ENCODE assay signal across 29 cellular contexts in genomic region chr12:45623221-45623620, GRCh38.
"Had no signal": no experiment of that assay in that cellular context is flagged by ENCODE, and none has a peak within 500 bp of the region (broad histone marks: within the 10 kb centered on the region; RNA-seq: fewer than 3 reads in every experiment).

No MANE protein-coding gene starts in this region.

- H3K4me3 ChIP-seq: adrenal gland, breast epithelium, cardiac muscle cell, colonic mucosa, esophagus squamous epithelium had no signal

- H3K9me3 Mint-ChIP-seq: activated CD8-positive, alpha-beta T cell treated with anti-CD3 and anti-CD28 coated beads for 36 hours; activated naive CD4-positive, alpha-beta T cell treated with anti-CD3 and anti-CD28 coated beads for 36 hours; activated naive CD8-positive, alpha-beta T cell treated with anti-CD3 and anti-CD28 coated beads, Interleukin-2, amount 50 U/mL, for 24 hours; activated T-cell treated with anti-CD3 and anti-CD28 coated beads, Interleukin-2, amount 50 U/mL, for 4 hours; activated T-helper 17 cell treated with anti-CD3 and anti-CD28 coated beads, Interleukin-2, amount 50 U/mL, for 72 hours had no signal

- H3K4me1 ChIP-seq: adrenal gland, breast epithelium, colonic mucosa, esophagus squamous epithelium had no signal

- DNase-seq: activated CD4-positive, alpha-beta T cell treated with anti-CD3 and anti-CD28 coated beads for 48 hours; activated CD4-positive, alpha-beta T cell treated with anti-CD3 and anti-CD28 coated beads, Interleukin-2, amount 50 U/mL, for 1 hour; activated CD4-positive, alpha-beta T cell treated with anti-CD3 and anti-CD28 coated beads, Interleukin-2, amount 50 U/mL, for 48 hours; activated CD8-positive, alpha-beta memory T cell treated with anti-CD3 and anti-CD28 coated beads for 24 hours; activated CD8-positive, alpha-beta T cell treated with anti-CD3 and anti-CD28 coated beads for 36 hours; activated effector memory CD4-positive, alpha-beta T cell treated with Interleukin-2 at 50 U/mL for 16 hours; activated gamma-delta T cell treated with Interleukin-2 at 50 U/mL for 16 hours; activated naive CD4-positive, alpha-beta T cell treated with anti-CD3 and anti-CD28 coated beads for 36 hours; activated naive CD8-positive, alpha-beta T cell treated with anti-CD3 and anti-CD28 coated beads for 36 hours; activated naive CD8-positive, alpha-beta T cell treated with anti-CD3 and anti-CD28 coated beads, Interleukin-2, amount 50 U/mL, for 24 hours; activated T-cell treated with anti-CD3 and anti-CD28 coated beads, Interleukin-2, amount 50 U/mL, for 4 hours; adrenal gland; amygdala; aorta; central memory CD4-positive, alpha-beta T cell; cerebellar nuclear complex; colonic mucosa; effector CD8-positive, alpha-beta T cell; esophagus squamous epithelium; foreskin melanocyte; T-helper 2 cell had no signal

- H3K9me3 ChIP-seq: adrenal gland, breast epithelium, colonic mucosa, esophagus squamous epithelium had no signal

- H3K27ac Mint-ChIP-seq: activated CD8-positive, alpha-beta T cell treated with anti-CD3 and anti-CD28 coated beads for 36 hours; activated naive CD4-positive, alpha-beta T cell treated with anti-CD3 and anti-CD28 coated beads for 36 hours; activated naive CD4-positive, alpha-beta T cell treated with anti-CD3 and anti-CD28 coated beads, Interleukin-2, amount 50 U/mL, for 24 hours; activated naive CD8-positive, alpha-beta T cell treated with anti-CD3 and anti-CD28 coated beads for 36 hours; activated naive CD8-positive, alpha-beta T cell treated with anti-CD3 and anti-CD28 coated beads, Interleukin-2, amount 50 U/mL, for 24 hours; activated T-helper 17 cell treated with anti-CD3 and anti-CD28 coated beads, Interleukin-2, amount 50 U/mL, for 72 hours; brain had no signal

- FAIRE-seq: endometrium, endothelial cell of umbilical vein had no signal

- H3K4me1 Mint-ChIP-seq: activated naive CD4-positive, alpha-beta T cell treated with anti-CD3 and anti-CD28 coated beads, Interleukin-2, amount 50 U/mL, for 24 hours; activated naive CD8-positive, alpha-beta T cell treated with anti-CD3 and anti-CD28 coated beads for 36 hours; activated naive CD8-positive, alpha-beta T cell treated with anti-CD3 and anti-CD28 coated beads, Interleukin-2, amount 50 U/mL, for 24 hours; activated T-helper 17 cell treated with anti-CD3 and anti-CD28 coated beads, Interleukin-2, amount 50 U/mL, for 72 hours had no signal

- H3K27me3 ChIP-seq: adrenal gland, breast epithelium, cardiac muscle cell, colonic mucosa, esophagus squamous epithelium had no signal

- H3K27ac ChIP-seq: adrenal gland, breast epithelium, cardiac muscle cell, colonic mucosa, epithelial cell of prostate, esophagus squamous epithelium had no signal

- H3K4me3 Mint-ChIP-seq: activated CD8-positive, alpha-beta T cell treated with anti-CD3 and anti-CD28 coated beads for 36 hours; activated naive CD4-positive, alpha-beta T cell treated with anti-CD3 and anti-CD28 coated beads for 36 hours; activated naive CD4-positive, alpha-beta T cell treated with anti-CD3 and anti-CD28 coated beads, Interleukin-2, amount 50 U/mL, for 24 hours; activated naive CD8-positive, alpha-beta T cell treated with anti-CD3 and anti-CD28 coated beads for 36 hours; activated naive CD8-positive, alpha-beta T cell treated with anti-CD3 and anti-CD28 coated beads, Interleukin-2, amount 50 U/mL, for 24 hours; activated T-cell treated with anti-CD3 and anti-CD28 coated beads, Interleukin-2, amount 50 U/mL, for 4 hours; activated T-helper 17 cell treated with anti-CD3 and anti-CD28 coated beads, Interleukin-2, amount 50 U/mL, for 72 hours; brain had no signal

- H3K36me3 Mint-ChIP-seq: activated naive CD8-positive, alpha-beta T cell treated with anti-CD3 and anti-CD28 coated beads for 36 hours; brain had no signal

- H3K36me3 ChIP-seq: adrenal gland, breast epithelium, cardiac muscle cell, colonic mucosa, esophagus squamous epithelium had no signal

- ATAC-seq: activated CD8-positive, alpha-beta T cell treated with anti-CD3 and anti-CD28 coated beads for 36 hours; activated naive CD8-positive, alpha-beta T cell treated with anti-CD3 and anti-CD28 coated beads, Interleukin-2, amount 50 U/mL, for 24 hours; activated T-cell treated with anti-CD3 and anti-CD28 coated beads, Interleukin-2, amount 50 U/mL, for 4 hours; activated T-helper 17 cell treated with anti-CD3 and anti-CD28 coated beads, Interleukin-2, amount 50 U/mL, for 72 hours had no signal
